In the genomic region with DNA sequence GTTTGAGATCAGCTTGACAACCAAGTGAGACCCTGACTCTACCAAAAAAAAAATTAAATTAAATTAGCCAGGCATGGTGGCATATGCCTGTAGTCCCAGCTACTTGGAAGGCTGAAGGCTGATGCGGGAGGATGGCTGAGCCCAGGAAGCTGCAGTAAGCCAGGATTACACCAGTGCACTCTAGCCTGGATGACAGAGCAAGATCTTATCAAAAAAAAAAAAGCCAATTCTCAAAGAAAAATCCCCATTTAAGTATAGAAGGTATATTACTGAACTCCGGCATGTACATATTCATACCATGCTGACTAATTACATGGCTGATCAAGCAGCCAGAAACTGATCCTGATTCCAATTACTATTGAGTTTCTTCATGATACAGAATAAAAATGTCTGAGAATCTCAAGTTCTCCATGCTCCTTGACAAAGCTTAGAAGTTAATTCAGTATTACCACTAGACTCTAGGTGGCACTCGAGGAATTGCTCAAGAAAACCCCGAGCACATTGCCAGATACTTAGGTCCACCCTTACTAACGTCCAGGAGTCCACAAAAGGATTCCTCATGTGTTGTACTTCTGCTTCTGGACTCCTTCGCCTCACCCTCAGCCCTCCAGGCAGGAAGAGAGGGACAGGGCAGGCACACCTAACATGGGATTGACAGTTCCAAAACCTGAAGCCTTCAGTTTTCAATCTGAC, we compare ENCODE assay signal across 8 cellular contexts.
DNase-seq lines count a peak whose midpoint lies in the region; ATAC-seq and FAIRE-seq lines count a peak whose summit lies in the region.

No MANE protein-coding gene starts in this region.

- ATAC-seq in GM21528 (IDR thresholded peaks at IDR 0.05; ENCODE audit: low FRiP score, unreplicated experiment) (peak; percentile 81), sciatic nerve (peak; percentile 92)

- intact Hi-C loops in sciatic nerve (cut with DNase I): no loop called here

- peak; percentile 44 for FAIRE-seq in HTR-8/SVneo (lab: Jason Lieb, UNC)

- DNase-seq in ELF-1 (ENCODE audit: low read depth, low spot score): peak; percentile 72
- peak; percentile 91 for DNase-seq in HTR-8/SVneo (ENCODE audit: insufficient read length, low spot score)
- DNase-seq in SW480 (ENCODE audit: low spot score): peak; percentile 50
- DNase-seq in glomerular endothelial cell (ENCODE audit: extremely low read depth, low read depth, low spot score): peak; percentile 77
- no peak for DNase-seq in sciatic nerve (ENCODE audit: low spot score)
- DNase-seq in NCI-H1694 (lab: John Stamatoyannopoulos, UW): no peak
- no peak for DNase-seq in activated gamma-delta T cell (lab: John Stamatoyannopoulos, UW)

Comparison
In these comparisons a context has a peak if more than half of its experiments do, and no peak if none do; other contexts are left out.
1. DNase-seq: peak in ELF-1 (single experiment), HTR-8/SVneo (single experiment), SW480 (single experiment) and glomerular endothelial cell (single experiment); none in sciatic nerve (single experiment), NCI-H1694 (single experiment) and activated gamma-delta T cell (single experiment).